ENCODE assay signal across 28 cellular contexts in the genomic region with DNA sequence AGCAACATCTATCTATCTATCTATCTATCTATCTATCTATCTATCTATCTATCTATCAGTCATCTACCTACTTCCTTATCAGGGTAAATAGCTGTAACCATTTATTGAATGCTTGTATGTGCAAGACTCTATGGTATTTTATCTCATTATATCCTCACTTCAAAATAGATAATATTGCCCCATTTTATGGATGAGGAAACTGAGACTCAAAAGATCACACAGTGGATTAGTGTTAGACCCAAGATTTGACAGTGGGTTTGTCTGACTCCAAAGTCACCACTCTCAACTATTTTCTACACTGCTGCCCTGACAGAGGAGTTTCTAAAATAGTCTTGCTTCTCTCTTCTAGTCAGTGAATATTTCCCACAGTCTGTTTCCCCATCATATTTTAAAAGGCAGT.
"Had no signal": no experiment of that assay in that cellular context is flagged by ENCODE, and none has a peak within 500 bp of the region (broad histone marks: within the 10 kb centered on the region; RNA-seq: fewer than 3 reads in every experiment).

No MANE protein-coding gene starts in this region.

- H3K27ac Mint-ChIP-seq: stimulated activated effector memory CD8-positive, alpha-beta T cell treated with anti-CD3 and anti-CD28 coated beads, Interleukin-12 subunit alpha, Interleukin-12 subunit beta, amount 100 ng/mL, for 72 hours; stimulated activated memory B cell treated with anti-CD40 and anti-IgM and Interleukin-4, amounts not matched to agents 10 μg/mL and 1 μg/mL and 100 μg/mL, for 72 hours; stimulated activated naive B cell treated with anti-CD40 and anti-IgM and Interleukin-4, amounts not matched to agents 10 μg/mL and 1 μg/mL and 100 μg/mL, for 72 hours; stimulated activated naive CD8-positive, alpha-beta T cell treated with anti-CD3 and anti-CD28 coated beads, Interleukin-15, amount 100 ng/mL, for 72 hours; stimulated activated naive CD8-positive, alpha-beta T cell treated with anti-CD3 and anti-CD28 coated beads, Interleukin-15, Interleukin-2, amounts not matched to agents 100 ng/mL and 50 ng/mL, for 24 hours; type B pancreatic cell had no signal

- FAIRE-seq: urothelium cell line had no signal

- H3K4me1 ChIP-seq: uterus had no signal

- H3K27ac ChIP-seq: stomach, suprapubic skin, testis, thoracic aorta, thyroid gland, tibial artery, tibial nerve, transverse colon, upper lobe of left lung, upper lobe of right lung, uterus, vagina had no signal

- H3K9me3 Mint-ChIP-seq: stimulated activated effector memory CD8-positive, alpha-beta T cell treated with anti-CD3 and anti-CD28 coated beads, Interleukin-12 subunit alpha, Interleukin-12 subunit beta, amount 100 ng/mL, for 72 hours; stimulated activated memory B cell treated with anti-CD40 and anti-IgM and Interleukin-4, amounts not matched to agents 10 μg/mL and 1 μg/mL and 100 μg/mL, for 72 hours; stimulated activated naive B cell treated with anti-CD40 and anti-IgM and Interleukin-4, amounts not matched to agents 10 μg/mL and 1 μg/mL and 100 μg/mL, for 72 hours; stimulated activated naive CD8-positive, alpha-beta T cell treated with anti-CD3 and anti-CD28 coated beads, Interleukin-15, amount 100 ng/mL, for 72 hours; stimulated activated naive CD8-positive, alpha-beta T cell treated with anti-CD3 and anti-CD28 coated beads, Interleukin-15, Interleukin-2, amounts not matched to agents 100 ng/mL and 50 ng/mL, for 24 hours had no signal

- H3K4me3 ChIP-seq: stomach, suprapubic skin, testis, thoracic aorta, thyroid gland, tibial artery, tibial nerve, transverse colon, upper lobe of left lung, upper lobe of right lung, uterus, vagina had no signal

- H3K27me3 ChIP-seq: stomach, suprapubic skin, testis, thyroid gland, tibial artery, tibial nerve, transverse colon, upper lobe of left lung, upper lobe of right lung, uterus, vagina had no signal

- H3K36me3 ChIP-seq: stomach, suprapubic skin, thoracic aorta, thyroid gland, tibial artery, tibial nerve, transverse colon, upper lobe of left lung, upper lobe of right lung, uterus, vagina had no signal

- H3K9me3 ChIP-seq: stomach, suprapubic skin, testis, thoracic aorta, thyroid gland, tibial artery, tibial nerve, transverse colon, upper lobe of left lung, upper lobe of right lung, uterus, vagina had no signal

- H3K4me1 Mint-ChIP-seq: stimulated activated effector memory CD8-positive, alpha-beta T cell treated with anti-CD3 and anti-CD28 coated beads, Interleukin-12 subunit alpha, Interleukin-12 subunit beta, amount 100 ng/mL, for 72 hours; stimulated activated memory B cell treated with anti-CD40 and anti-IgM and Interleukin-4, amounts not matched to agents 10 μg/mL and 1 μg/mL and 100 μg/mL, for 72 hours; stimulated activated naive B cell treated with anti-CD40 and anti-IgM and Interleukin-4, amounts not matched to agents 10 μg/mL and 1 μg/mL and 100 μg/mL, for 72 hours; stimulated activated naive CD8-positive, alpha-beta T cell treated with anti-CD3 and anti-CD28 coated beads, Interleukin-15, amount 100 ng/mL, for 72 hours had no signal

- H3K4me3 Mint-ChIP-seq: stimulated activated effector memory CD8-positive, alpha-beta T cell treated with anti-CD3 and anti-CD28 coated beads, Interleukin-12 subunit alpha, Interleukin-12 subunit beta, amount 100 ng/mL, for 72 hours; stimulated activated memory B cell treated with anti-CD40 and anti-IgM and Interleukin-4, amounts not matched to agents 10 μg/mL and 1 μg/mL and 100 μg/mL, for 72 hours; stimulated activated naive B cell treated with anti-CD40 and anti-IgM and Interleukin-4, amounts not matched to agents 10 μg/mL and 1 μg/mL and 100 μg/mL, for 72 hours; stimulated activated naive CD8-positive, alpha-beta T cell treated with anti-CD3 and anti-CD28 coated beads, Interleukin-15, amount 100 ng/mL, for 72 hours; stimulated activated naive CD8-positive, alpha-beta T cell treated with anti-CD3 and anti-CD28 coated beads, Interleukin-15, Interleukin-2, amounts not matched to agents 100 ng/mL and 50 ng/mL, for 24 hours; type B pancreatic cell had no signal

- DNase-seq: stimulated activated CD4-positive, alpha-beta T cell treated with anti-CD3 and anti-CD28 coated beads, Interleukin-2, amount 100 ng/mL, for 48 hours; stimulated activated CD4-positive, alpha-beta T cell treated with anti-CD3 and anti-CD28 coated beads, Interleukin-4, amount 100 ng/mL, for 1 hour; stimulated activated CD4-positive, alpha-beta T cell treated with anti-CD3 and anti-CD28 coated beads, Interleukin-4, amount 100 ng/mL, for 24 hours; stimulated activated CD4-positive, alpha-beta T cell treated with anti-CD3 and anti-CD28 coated beads, Interleukin-4, amount 100 ng/mL, for 4 hours; stimulated activated CD8-positive, alpha-beta memory T cell treated with anti-CD3 and anti-CD28 coated beads, Interleukin-4, amount 100 ng/mL, for 48 hours; stimulated activated naive B cell treated with anti-CD40 and anti-IgM and Interleukin-4, amounts not matched to agents 10 μg/mL and 1 μg/mL and 100 μg/mL, for 72 hours; stimulated activated naive CD4-positive, alpha-beta T cell; stimulated activated naive CD4-positive, alpha-beta T cell treated with Interleukin-2 at 50 U/mL for 16 hours; stimulated activated naive CD8-positive, alpha-beta T cell treated with anti-CD3 and anti-CD28 coated beads, Interleukin-15, amount 100 ng/mL, for 72 hours; stimulated activated naive CD8-positive, alpha-beta T cell treated with anti-CD3 and anti-CD28 coated beads, Interleukin-15, Interleukin-2, amounts not matched to agents 100 U/mL and 50 U/mL, for 24 hours; stomach; substantia nigra; testis; thyroid gland; tibial artery; transverse colon; upper lobe of left lung; upper lobe of right lung; uterus had no signal

- H3K27me3 Mint-ChIP-seq: stimulated activated memory B cell treated with anti-CD40 and anti-IgM and Interleukin-4, amounts not matched to agents 10 μg/mL and 1 μg/mL and 100 μg/mL, for 72 hours; stimulated activated naive B cell treated with anti-CD40 and anti-IgM and Interleukin-4, amounts not matched to agents 10 μg/mL and 1 μg/mL and 100 μg/mL, for 72 hours; stimulated activated naive CD8-positive, alpha-beta T cell treated with anti-CD3 and anti-CD28 coated beads, Interleukin-15, amount 100 ng/mL, for 72 hours; stimulated activated naive CD8-positive, alpha-beta T cell treated with anti-CD3 and anti-CD28 coated beads, Interleukin-15, Interleukin-2, amounts not matched to agents 100 ng/mL and 50 ng/mL, for 24 hours; type B pancreatic cell had no signal

- ATAC-seq: stimulated activated effector memory CD8-positive, alpha-beta T cell treated with anti-CD3 and anti-CD28 coated beads, Interleukin-12 subunit alpha, Interleukin-12 subunit beta, amount 100 ng/mL, for 72 hours; stimulated activated memory B cell treated with anti-CD40 and anti-IgM and Interleukin-4, amounts not matched to agents 10 μg/mL and 1 μg/mL and 100 μg/mL, for 72 hours; stimulated activated naive B cell treated with anti-CD40 and anti-IgM and Interleukin-4, amounts not matched to agents 10 μg/mL and 1 μg/mL and 100 μg/mL, for 72 hours; stimulated activated naive CD8-positive, alpha-beta T cell treated with anti-CD3 and anti-CD28 coated beads, Interleukin-15, amount 100 ng/mL, for 72 hours; stimulated activated naive CD8-positive, alpha-beta T cell treated with anti-CD3 and anti-CD28 coated beads, Interleukin-15, Interleukin-2, amounts not matched to agents 100 U/mL and 50 U/mL, for 24 hours; upper lobe of right lung had no signal

- H3K36me3 Mint-ChIP-seq: stimulated activated effector memory CD8-positive, alpha-beta T cell treated with anti-CD3 and anti-CD28 coated beads, Interleukin-12 subunit alpha, Interleukin-12 subunit beta, amount 100 ng/mL, for 72 hours; stimulated activated memory B cell treated with anti-CD40 and anti-IgM and Interleukin-4, amounts not matched to agents 10 μg/mL and 1 μg/mL and 100 μg/mL, for 72 hours; stimulated activated naive B cell treated with anti-CD40 and anti-IgM and Interleukin-4, amounts not matched to agents 10 μg/mL and 1 μg/mL and 100 μg/mL, for 72 hours; type B pancreatic cell had no signal
